7 cellular contexts compared by ENCODE assay signal in the genomic region with DNA sequence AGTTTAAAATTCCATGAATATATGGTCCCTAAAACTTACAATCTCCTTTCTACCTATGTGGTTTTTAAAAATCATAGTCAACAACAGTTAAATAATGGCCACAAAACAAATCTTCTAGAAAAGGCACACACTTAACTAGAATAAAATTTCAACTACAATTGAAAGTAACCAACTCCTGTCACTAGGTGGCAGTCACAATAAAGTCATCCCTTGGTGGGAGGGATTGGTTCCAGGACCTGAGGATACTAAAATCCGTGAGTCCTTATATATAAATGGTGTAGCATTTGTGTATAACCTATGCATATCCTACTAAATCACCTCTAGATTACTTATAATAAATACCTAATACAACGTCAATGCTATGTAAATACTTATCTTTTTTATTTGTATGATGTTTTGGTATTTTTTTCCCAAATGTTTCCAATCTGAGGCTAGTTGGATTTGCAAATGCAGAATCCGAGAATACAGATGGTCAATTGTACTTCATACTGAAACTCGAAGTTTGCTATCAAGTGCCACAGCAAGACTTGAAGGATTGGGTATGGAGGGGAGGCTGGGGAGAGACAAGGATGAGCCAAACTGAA.
A peak's percentile ranks its signal among the peaks of the same experiment; 100 is the strongest.
DNase-seq lines count a peak whose midpoint lies in the region; ATAC-seq and TF ChIP-seq lines count a peak whose summit lies in the region.

No MANE protein-coding gene starts in this region.

- no peaks in the 10 kb centered on the region for H3K36me3 ChIP-seq in GM06990 (ENCODE audit: control insufficient read depth, insufficient read depth, low read length)

- H3K27me3 ChIP-seq in GM06990 (replicated peaks; ENCODE audit: control insufficient read depth, insufficient read depth, low read length) = no peaks in the 10 kb centered on the region

- no peak for DNase-seq in GM06990 (ENCODE audit: extremely low read depth, insufficient read length)
- DNase-seq in M059J (ENCODE audit: low read depth) = peak; percentile 75
- peak; percentile 47 for DNase-seq in SW480 (ENCODE audit: low spot score)
- DNase-seq in foreskin fibroblast = peak; percentile 56 to 83
- DNase-seq in renal cortical epithelial cell (ENCODE audit: low read depth) = peak; percentile 63
- no peak for DNase-seq in activated CD4-positive, alpha-beta T cell treated with anti-CD3 and anti-CD28 coated beads, Interleukin-2, amount 50 U/mL, for 48 hours

- TF ChIP-seq CTCF in GM06990 (IDR thresholded peaks at IDR 0.05; ENCODE audit: insufficient read depth, low read length, poor library complexity, severe bottlenecking) (peak; percentile 51), foreskin fibroblast (IDR thresholded peaks at IDR 0.05; ENCODE audit: low read depth, low read length) (peak; percentile 53)

- ATAC-seq in GM21528 (IDR thresholded peaks at IDR 0.05; ENCODE audit: low FRiP score, unreplicated experiment) = no peak

- H3K4me3 ChIP-seq in GM06990 (replicated peaks; ENCODE audit: low read depth, low read length) (no peak overlapping the region), foreskin fibroblast (ENCODE audit: low read depth in 1 of 2, low read length in 2 of 2) (no peak overlapping the region)

Comparison
In these comparisons a context has a peak if more than half of its experiments do, and no peak if none do; other contexts are left out.
1. DNase-seq: peak in M059J (single experiment), SW480 (single experiment), foreskin fibroblast (2 of 2) and renal cortical epithelial cell (single experiment); none in GM06990 (single experiment) and activated CD4-positive, alpha-beta T cell treated with anti-CD3 and anti-CD28 coated beads, Interleukin-2, amount 50 U/mL, for 48 hours (0 of 2).